In the genomic region with DNA sequence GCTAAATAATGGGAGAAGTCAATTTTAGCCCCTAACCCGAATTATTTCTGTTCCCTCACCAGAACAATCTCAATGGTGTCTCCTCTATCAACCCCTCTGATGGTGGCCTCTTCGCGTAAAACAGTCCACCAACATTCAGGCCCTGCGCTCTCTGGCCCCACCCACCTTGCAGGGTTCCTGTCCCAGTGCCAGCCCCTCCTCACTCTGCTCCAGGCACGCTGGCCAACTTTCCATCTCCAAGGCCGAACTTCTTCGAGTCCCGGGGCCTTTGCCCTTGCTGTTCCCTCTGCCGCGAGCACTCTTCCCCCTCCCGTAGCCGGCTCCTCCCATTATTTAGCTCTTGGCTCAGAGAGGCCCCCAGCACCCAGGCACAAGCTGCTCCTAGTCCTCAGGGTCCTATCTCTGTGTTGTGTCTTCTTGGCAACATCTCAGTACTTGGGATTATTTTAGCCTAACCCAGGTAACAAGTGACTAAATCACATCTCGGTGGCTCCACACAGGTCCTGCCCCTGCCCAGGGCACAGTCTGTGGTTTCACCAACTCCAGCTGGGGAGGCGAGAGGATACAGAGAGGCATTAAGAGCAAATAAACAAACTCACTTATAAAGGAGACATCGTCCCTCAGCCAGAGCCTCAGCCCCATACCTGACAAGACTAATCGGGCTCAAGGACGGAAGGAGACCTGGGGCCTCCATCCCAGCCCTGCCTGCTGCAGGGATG, we compare ENCODE assay signal across 2 cellular contexts.
TF ChIP-seq lines count a peak whose summit lies in the region.

No MANE protein-coding gene starts in this region.

TF ChIP-seq in HEK293, 187 proteins besides CTCF, POLR2A, EP300 and RAD21:
- TF ChIP-seq ZNF404 (tag by site-specific recombination; IDR thresholded peaks at IDR 0.05), result no peak
- 0 out of 2 replicates have a peak, but pooled peaks have one; percentile 0 for TF ChIP-seq ZBTB48 (tag by site-specific recombination; IDR thresholded peaks at IDR 0.05)
- TF ChIP-seq, protein P1, sequence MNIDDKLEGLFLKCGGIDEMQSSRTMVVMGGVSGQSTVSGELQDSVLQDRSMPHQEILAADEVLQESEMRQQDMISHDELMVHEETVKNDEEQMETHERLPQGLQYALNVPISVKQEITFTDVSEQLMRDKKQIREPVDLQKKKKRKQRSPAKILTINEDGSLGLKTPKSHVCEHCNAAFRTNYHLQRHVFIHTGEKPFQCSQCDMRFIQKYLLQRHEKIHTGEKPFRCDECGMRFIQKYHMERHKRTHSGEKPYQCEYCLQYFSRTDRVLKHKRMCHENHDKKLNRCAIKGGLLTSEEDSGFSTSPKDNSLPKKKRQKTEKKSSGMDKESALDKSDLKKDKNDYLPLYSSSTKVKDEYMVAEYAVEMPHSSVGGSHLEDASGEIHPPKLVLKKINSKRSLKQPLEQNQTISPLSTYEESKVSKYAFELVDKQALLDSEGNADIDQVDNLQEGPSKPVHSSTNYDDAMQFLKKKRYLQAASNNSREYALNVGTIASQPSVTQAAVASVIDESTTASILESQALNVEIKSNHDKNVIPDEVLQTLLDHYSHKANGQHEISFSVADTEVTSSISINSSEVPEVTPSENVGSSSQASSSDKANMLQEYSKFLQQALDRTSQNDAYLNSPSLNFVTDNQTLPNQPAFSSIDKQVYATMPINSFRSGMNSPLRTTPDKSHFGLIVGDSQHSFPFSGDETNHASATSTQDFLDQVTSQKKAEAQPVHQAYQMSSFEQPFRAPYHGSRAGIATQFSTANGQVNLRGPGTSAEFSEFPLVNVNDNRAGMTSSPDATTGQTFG (tag by site-specific recombination; IDR thresholded peaks at IDR 0.05; ENCODE audit: borderline replicate concordance), result no peak
- TF ChIP-seq, protein P2, sequence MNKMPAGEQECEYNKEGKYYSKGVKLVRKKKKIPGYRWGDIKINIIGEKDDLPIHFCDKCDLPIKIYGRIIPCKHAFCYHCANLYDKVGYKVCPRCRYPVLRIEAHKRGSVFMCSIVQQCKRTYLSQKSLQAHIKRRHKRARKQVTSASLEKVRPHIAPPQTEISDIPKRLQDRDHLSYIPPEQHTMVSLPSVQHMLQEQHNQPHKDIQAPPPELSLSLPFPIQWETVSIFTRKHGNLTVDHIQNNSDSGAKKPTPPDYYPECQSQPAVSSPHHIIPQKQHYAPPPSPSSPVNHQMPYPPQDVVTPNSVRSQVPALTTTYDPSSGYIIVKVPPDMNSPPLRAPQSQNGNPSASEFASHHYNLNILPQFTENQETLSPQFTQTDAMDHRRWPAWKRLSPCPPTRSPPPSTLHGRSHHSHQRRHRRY (tag by site-specific recombination; IDR thresholded peaks at IDR 0.05), result no peak
- peak; percentile 62; the same call in 1 of the 2 replicates for TF ChIP-seq ZBTB20 (tag by site-specific recombination; IDR thresholded peaks at IDR 0.05)
- TF ChIP-seq ZNF510 (tag by site-specific recombination; IDR thresholded peaks at IDR 0.05; ENCODE audit: insufficient replicate concordance), result no peak
- TF ChIP-seq ZSCAN16 (tag by site-specific recombination; IDR thresholded peaks at IDR 0.05), result no peak
- no peak for TF ChIP-seq TCF7L2 (IDR thresholded peaks at IDR 0.05; ENCODE audit: borderline replicate concordance, low read depth, low read length)
- TF ChIP-seq ZNF114 (tag by site-specific recombination; IDR thresholded peaks at IDR 0.05), result no peak
- TF ChIP-seq, protein P3, sequence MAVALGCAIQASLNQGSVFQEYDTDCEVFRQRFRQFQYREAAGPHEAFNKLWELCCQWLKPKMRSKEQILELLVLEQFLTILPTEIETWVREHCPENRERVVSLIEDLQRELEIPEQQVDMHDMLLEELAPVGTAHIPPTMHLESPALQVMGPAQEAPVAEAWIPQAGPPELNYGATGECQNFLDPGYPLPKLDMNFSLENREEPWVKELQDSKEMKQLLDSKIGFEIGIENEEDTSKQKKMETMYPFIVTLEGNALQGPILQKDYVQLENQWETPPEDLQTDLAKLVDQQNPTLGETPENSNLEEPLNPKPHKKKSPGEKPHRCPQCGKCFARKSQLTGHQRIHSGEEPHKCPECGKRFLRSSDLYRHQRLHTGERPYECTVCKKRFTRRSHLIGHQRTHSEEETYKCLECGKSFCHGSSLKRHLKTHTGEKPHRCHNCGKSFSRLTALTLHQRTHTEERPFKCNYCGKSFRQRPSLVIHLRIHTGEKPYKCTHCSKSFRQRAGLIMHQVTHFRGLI (tag by site-specific recombination; IDR thresholded peaks at IDR 0.05), result no peak
- no peak for TF ChIP-seq OVOL3 (tag by site-specific recombination; IDR thresholded peaks at IDR 0.05)
- TF ChIP-seq, protein P4, sequence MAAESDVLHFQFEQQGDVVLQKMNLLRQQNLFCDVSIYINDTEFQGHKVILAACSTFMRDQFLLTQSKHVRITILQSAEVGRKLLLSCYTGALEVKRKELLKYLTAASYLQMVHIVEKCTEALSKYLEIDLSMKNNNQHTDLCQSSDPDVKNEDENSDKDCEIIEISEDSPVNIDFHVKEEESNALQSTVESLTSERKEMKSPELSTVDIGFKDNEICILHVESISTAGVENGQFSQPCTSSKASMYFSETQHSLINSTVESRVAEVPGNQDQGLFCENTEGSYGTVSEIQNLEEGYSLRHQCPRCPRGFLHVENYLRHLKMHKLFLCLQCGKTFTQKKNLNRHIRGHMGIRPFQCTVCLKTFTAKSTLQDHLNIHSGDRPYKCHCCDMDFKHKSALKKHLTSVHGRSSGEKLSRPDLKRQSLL (tag by site-specific recombination; IDR thresholded peaks at IDR 0.05), result no peak
- TF ChIP-seq ZNF398 (tag by site-specific recombination; IDR thresholded peaks at IDR 0.05), result no peak
- no peak for TF ChIP-seq ZNF239 (tag by site-specific recombination; IDR thresholded peaks at IDR 0.05)
- TF ChIP-seq ZNF792 (tag by site-specific recombination; IDR thresholded peaks at IDR 0.05), result no peak
- no peak for TF ChIP-seq PRDM1 (tag by site-specific recombination; IDR thresholded peaks at IDR 0.05)
- TF ChIP-seq ZNF10 (tag by site-specific recombination; IDR thresholded peaks at IDR 0.05), result no peak
- TF ChIP-seq ZNF785 (tag by site-specific recombination; IDR thresholded peaks at IDR 0.05), result no peak

TF ChIP-seq in K562, 482 proteins besides CTCF, POLR2A, EP300 and RAD21:
- TF ChIP-seq, protein P5, sequence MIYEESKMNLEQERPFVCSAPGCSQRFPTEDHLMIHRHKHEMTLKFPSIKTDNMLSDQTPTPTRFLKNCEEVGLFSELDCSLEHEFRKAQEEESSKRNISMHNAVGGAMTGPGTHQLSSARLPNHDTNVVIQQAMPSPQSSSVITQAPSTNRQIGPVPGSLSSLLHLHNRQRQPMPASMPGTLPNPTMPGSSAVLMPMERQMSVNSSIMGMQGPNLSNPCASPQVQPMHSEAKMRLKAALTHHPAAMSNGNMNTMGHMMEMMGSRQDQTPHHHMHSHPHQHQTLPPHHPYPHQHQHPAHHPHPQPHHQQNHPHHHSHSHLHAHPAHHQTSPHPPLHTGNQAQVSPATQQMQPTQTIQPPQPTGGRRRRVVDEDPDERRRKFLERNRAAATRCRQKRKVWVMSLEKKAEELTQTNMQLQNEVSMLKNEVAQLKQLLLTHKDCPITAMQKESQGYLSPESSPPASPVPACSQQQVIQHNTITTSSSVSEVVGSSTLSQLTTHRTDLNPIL (CRISPR knock-in tag; IDR thresholded peaks at IDR 0.05), result no peak
- TF ChIP-seq IRF1 (CRISPR knock-in tag; IDR thresholded peaks at IDR 0.05; ENCODE audit: borderline replicate concordance) (no peak), ARID4B (CRISPR knock-in tag; IDR thresholded peaks at IDR 0.05) (0 out of 2 replicates have a peak, but pooled peaks have one; percentile 29), NR4A1 (CRISPR knock-in tag; IDR thresholded peaks at IDR 0.05) (no peak), NR4A1 (tag; IDR thresholded peaks at IDR 0.05) (0 out of 2 replicates have a peak, but pooled peaks have one; percentile 14)
- TF ChIP-seq, protein P6, sequence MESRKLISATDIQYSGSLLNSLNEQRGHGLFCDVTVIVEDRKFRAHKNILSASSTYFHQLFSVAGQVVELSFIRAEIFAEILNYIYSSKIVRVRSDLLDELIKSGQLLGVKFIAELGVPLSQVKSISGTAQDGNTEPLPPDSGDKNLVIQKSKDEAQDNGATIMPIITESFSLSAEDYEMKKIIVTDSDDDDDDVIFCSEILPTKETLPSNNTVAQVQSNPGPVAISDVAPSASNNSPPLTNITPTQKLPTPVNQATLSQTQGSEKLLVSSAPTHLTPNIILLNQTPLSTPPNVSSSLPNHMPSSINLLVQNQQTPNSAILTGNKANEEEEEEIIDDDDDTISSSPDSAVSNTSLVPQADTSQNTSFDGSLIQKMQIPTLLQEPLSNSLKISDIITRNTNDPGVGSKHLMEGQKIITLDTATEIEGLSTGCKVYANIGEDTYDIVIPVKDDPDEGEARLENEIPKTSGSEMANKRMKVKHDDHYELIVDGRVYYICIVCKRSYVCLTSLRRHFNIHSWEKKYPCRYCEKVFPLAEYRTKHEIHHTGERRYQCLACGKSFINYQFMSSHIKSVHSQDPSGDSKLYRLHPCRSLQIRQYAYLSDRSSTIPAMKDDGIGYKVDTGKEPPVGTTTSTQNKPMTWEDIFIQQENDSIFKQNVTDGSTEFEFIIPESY (CRISPR knock-in tag; IDR thresholded peaks at IDR 0.05), result peak; percentile 68
